Comparison of ENCODE assay signal across 18 cellular contexts in the genomic region with DNA sequence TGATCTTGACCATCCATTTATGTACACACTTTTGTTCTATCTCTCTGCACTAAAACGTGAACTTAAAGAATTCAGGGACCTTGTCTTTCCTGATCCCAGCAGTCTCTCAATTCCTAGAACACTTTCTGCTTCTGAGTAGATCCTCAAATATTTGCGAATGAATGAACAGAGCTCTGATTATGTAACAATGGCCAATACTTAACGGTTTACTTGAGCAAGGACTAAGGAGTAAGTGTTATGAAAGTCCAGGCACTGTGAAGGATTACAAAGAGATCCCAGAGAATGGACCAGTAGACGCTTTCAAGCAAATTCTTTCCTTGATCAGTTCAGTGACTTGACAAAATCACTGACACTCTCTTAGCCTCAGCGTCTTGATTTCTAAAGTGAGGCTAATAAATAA.
A peak's percentile ranks its signal among the peaks of the same experiment; 100 is the strongest.
DNase-seq lines count a peak whose midpoint lies in the region; FAIRE-seq and TF ChIP-seq lines count a peak whose summit lies in the region.
"Had no signal": no experiment of that assay in that cellular context is flagged by ENCODE, and none has a peak within 500 bp of the region (broad histone marks: within the 10 kb centered on the region; RNA-seq: fewer than 3 reads in every experiment).

No MANE protein-coding gene starts in this region.

- DNase-seq in NCI-H146 (lab: John Stamatoyannopoulos, UW) (peak; percentile 18), NCI-H146 treated with DMSO at 0.1 percent for 48 hours (lab: John Stamatoyannopoulos, UW; ENCODE audit: unreplicated experiment) (no peak), endothelial cell of umbilical vein (ENCODE audit: low read depth, low spot score) (no peak), retina (peak; percentile 23), AG08396 (ENCODE audit: low spot score) (no peak), small intestine (no peak), vagina (ENCODE audit: extremely low spot score in 2 of 2) (no peak)
- DNase-seq: 8988T, DMS79 treated with DMSO at 0.1 percent for 48 hours, HCEC 1CT, KG1, NCI-H1105, NCI-H524 treated with DMSO at 0.1 percent for 48 hours had no signal

- dilution Hi-C loops in endothelial cell of umbilical vein (cut with MboI; ENCODE audit: extremely low pct_ligation_motif_present, low sequenced_read_pairs) = no loop called here

- H3K36me3 ChIP-seq in endothelial cell of umbilical vein (ENCODE audit: control insufficient read depth in 2 of 2, extremely low read depth in 1 of 2, insufficient read depth in 2 of 2, low read length in 2 of 2) (no peaks in the 10 kb centered on the region), small intestine (ENCODE audit: control insufficient read depth in 2 of 2, insufficient read depth in 2 of 2, low read length in 2 of 2) (no peaks in the 10 kb centered on the region), vagina (no peaks in the 10 kb centered on the region)
- H3K36me3 ChIP-seq: SJSA1 had no signal

- H3K9me3 ChIP-seq in endothelial cell of umbilical vein (replicated peaks; ENCODE audit: control insufficient read depth, insufficient read depth, low read length) (no peaks in the 10 kb centered on the region), small intestine (ENCODE audit: control insufficient read depth, low read depth) (no peaks in the 10 kb centered on the region), vagina (no peaks in the 10 kb centered on the region)
- H3K9me3 ChIP-seq: SJSA1 had no signal

- H3K27ac ChIP-seq in endothelial cell of umbilical vein (ENCODE audit: insufficient read depth, low read depth, low read length) = no peak overlapping the region
- H3K27ac ChIP-seq in small intestine (ENCODE audit: low read depth in 1 of 2, low read length in 1 of 2) = no peak overlapping the region
- no peak overlapping the region for H3K27ac ChIP-seq in vagina
- H3K27ac ChIP-seq: C4-2B, SJSA1 had no signal

- no peaks in the 10 kb centered on the region for H3K79me2 ChIP-seq in endothelial cell of umbilical vein (ENCODE audit: control insufficient read depth, insufficient read depth, low read length)

- H2AFZ ChIP-seq in endothelial cell of umbilical vein (ENCODE audit: low read depth, low read length) = peak overlapping the region; percentile 63
- H2AFZ ChIP-seq: GM23338 had no signal

- no peaks in the 10 kb centered on the region for H3K4me1 ChIP-seq in endothelial cell of umbilical vein (ENCODE audit: control insufficient read depth, extremely low read depth, insufficient read depth, low read length)
- no peaks in the 10 kb centered on the region for H3K4me1 ChIP-seq in small intestine (ENCODE audit: control insufficient read depth in 2 of 2, insufficient read depth in 1 of 2, low read depth in 1 of 2, low read length in 1 of 2)
- H3K4me1 ChIP-seq in vagina = no peaks in the 10 kb centered on the region
- H3K4me1 ChIP-seq: SJSA1 had no signal

- WGBS in small intestine, 3 donors = 30 to 46% (median 36%) methylated on average over 5 of the region's 5 CpGs

- TF ChIP-seq POLR2A in endothelial cell of umbilical vein (IDR thresholded peaks at IDR 0.05; ENCODE audit: low read depth, low read length) (no peak), vagina (IDR thresholded peaks at IDR 0.05) (no peak)

- H3K4me2 ChIP-seq in endothelial cell of umbilical vein (ENCODE audit: insufficient read depth, low read length) = no peak overlapping the region
- H3K4me2 ChIP-seq: GM23338 had no signal

- H4K20me1 ChIP-seq in endothelial cell of umbilical vein (replicated peaks; ENCODE audit: control insufficient read depth, extremely low read depth, insufficient read depth, low read length) = no peaks in the 10 kb centered on the region

- H3K9me1 ChIP-seq in endothelial cell of umbilical vein (replicated peaks; ENCODE audit: control insufficient read depth, extremely low read depth, insufficient read depth, low read length) = no peaks in the 10 kb centered on the region

- no peak overlapping the region for H3K4me3 ChIP-seq in endothelial cell of umbilical vein (replicated peaks in 1 of 3; ENCODE audit: insufficient read depth in 1 of 3, low read depth in 1 of 3, low read length in 3 of 3)
- H3K4me3 ChIP-seq in small intestine (ENCODE audit: low read depth in 1 of 2, low read length in 2 of 2) = no peak overlapping the region
- H3K4me3 ChIP-seq in vagina = no peak overlapping the region
- H3K4me3 ChIP-seq: GM12878, GM23338, SJSA1 had no signal

- CTCF ChIA-PET in endothelial cell of umbilical vein (lab: Charles Lee) = interaction anchor here (0.8 to 2.3 kb wide), 7 partner anchors 338 to 1943 kb away, joined by 3 to 10 read pairs (median 3); no protein-coding TSS in a partner anchor

- intact Hi-C loops in endothelial cell of umbilical vein (cut with micrococcal nuclease) = loop anchor here (1.0 to 10.0 kb wide), 7 partner anchors 86 to 1352 kb away; partner anchors contain the start of gene DACH1
- intact Hi-C loops in vagina (cut with DNase I) = no loop called here

- POLR2A ChIA-PET in endothelial cell of umbilical vein (lab: Charles Lee) = no interaction called here

- TF ChIP-seq CTCF in endothelial cell of umbilical vein (IDR thresholded peaks at IDR 0.05; ENCODE audit: extremely low read depth in 1 of 2, insufficient read depth in 1 of 2, low read depth in 1 of 2, low read length in 2 of 2) = no peak
- no peak for TF ChIP-seq CTCF in vagina (IDR thresholded peaks at IDR 0.05)

- H3K27me3 ChIP-seq in endothelial cell of umbilical vein (ENCODE audit: control insufficient read depth in 2 of 2, insufficient read depth in 2 of 2, low read length in 2 of 2) (no peaks in the 10 kb centered on the region), small intestine (ENCODE audit: control insufficient read depth in 2 of 2, insufficient read depth in 2 of 2, low read length in 2 of 2) (no peaks in the 10 kb centered on the region), vagina (no peaks in the 10 kb centered on the region)
- H3K27me3 ChIP-seq: SJSA1 had no signal

- no peak overlapping the region for H3K9ac ChIP-seq in endothelial cell of umbilical vein (replicated peaks; ENCODE audit: extremely low read depth, insufficient read depth, low read length)

- FAIRE-seq in endothelial cell of umbilical vein (lab: Jason Lieb, UNC) (peak; percentile 35), small intestine (lab: Jason Lieb, UNC) (no peak)
- FAIRE-seq: GM12878, HTR-8/SVneo had no signal

- BruUV-seq in endothelial cell of umbilical vein (replicated peaks; lab: Mats Ljungman, UMichigan) = no TSS peak

TF ChIP-seq in endothelial cell of umbilical vein, 7 proteins besides CTCF, POLR2A, EP300 and RAD21:
- TF ChIP-seq FOS (IDR thresholded peaks at IDR 0.05; ENCODE audit: borderline replicate concordance, insufficient read depth, low read length) (no peak), POLR2AphosphoS5 (IDR thresholded peaks at IDR 0.05; ENCODE audit: insufficient read depth, low read depth, low read length) (no peak), MAX (IDR thresholded peaks at IDR 0.05; ENCODE audit: insufficient read depth, insufficient read length) (no peak), GATA2 (IDR thresholded peaks at IDR 0.05; ENCODE audit: insufficient read depth, insufficient read length, low read depth, low read length) (no peak), MYC (IDR thresholded peaks at IDR 0.05; ENCODE audit: low read depth, low read length) (no peak), JUN (IDR thresholded peaks at IDR 0.05; ENCODE audit: borderline replicate concordance, insufficient read depth, insufficient read length, low read depth) (no peak)

Comparison
In these comparisons a context has a peak if more than half of its experiments do, and no peak if none do; other contexts are left out.
1. DNase-seq: peak in NCI-H146 (single experiment) and retina (single experiment); none in NCI-H146 treated with DMSO at 0.1 percent for 48 hours (single experiment), endothelial cell of umbilical vein (single experiment), AG08396 (single experiment), small intestine (single experiment) and vagina (0 of 2).